Comparison of ENCODE assay signal across 9 cellular contexts in the genomic region with DNA sequence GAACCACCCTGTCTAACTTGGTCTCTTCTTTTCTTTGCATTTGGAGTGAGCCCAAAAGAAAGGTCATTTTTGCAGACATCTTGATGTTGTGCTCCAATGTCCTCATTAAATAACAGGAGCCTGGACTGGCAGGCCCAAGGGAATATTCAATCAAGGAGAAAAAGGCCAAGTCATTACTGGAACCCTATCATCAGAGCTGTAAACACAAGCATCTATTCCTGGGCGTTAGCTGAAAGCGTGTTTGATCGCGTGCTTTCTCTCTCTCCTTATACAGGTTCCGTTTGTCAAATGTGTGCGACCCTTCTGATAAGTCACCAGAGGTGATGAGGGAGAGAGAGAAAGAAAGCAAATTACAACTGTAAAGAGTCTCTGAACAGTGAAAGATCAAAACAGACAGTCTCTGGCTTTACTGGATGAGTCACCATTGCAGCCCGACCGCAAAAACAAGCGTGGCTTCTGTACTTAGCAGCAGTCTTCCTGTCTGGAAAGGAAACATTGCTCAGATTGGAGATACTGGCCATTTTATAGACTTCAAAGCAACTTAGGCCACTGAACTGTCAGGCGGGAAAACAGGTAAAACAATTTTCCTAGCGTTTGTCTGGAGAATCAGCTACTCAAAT. TPM values are rescaled to one million over a fixed set of nuclear protein-coding genes. Genes with fewer than 3 reads are reported as not detected.
DNase-seq lines count a peak whose midpoint lies in the region; ATAC-seq and TF ChIP-seq lines count a peak whose summit lies in the region.
"Had no signal": no experiment of that assay in that cellular context is flagged by ENCODE, and none has a peak within 500 bp of the region (broad histone marks: within the 10 kb centered on the region; RNA-seq: fewer than 3 reads in every experiment).

No MANE protein-coding gene starts in this region.

- no peak for TF ChIP-seq CTCF in omental fat pad (IDR thresholded peaks at IDR 0.05)
- TF ChIP-seq CTCF in thyroid gland (IDR thresholded peaks at IDR 0.05) = no peak

- DNase-seq in Right ventricle myocardium inferior (ENCODE audit: missing footprints) (peak; percentile 74), cardiac septum (ENCODE audit: low spot score) (no peak), HT-29 (ENCODE audit: low spot score) (peak; percentile 75), dermis blood vessel endothelial cell (peak; percentile 83), omental fat pad (ENCODE audit: low spot score) (no peak), thyroid gland (peak; percentile 12 to 13), COR-L47 (lab: John Stamatoyannopoulos, UW) (no peak)
- peak; percentile 88 for DNase-seq in activated CD4-positive, alpha-beta T cell treated with anti-CD3 and anti-CD28 coated beads for 36 hours

- H3K36me3 Mint-ChIP-seq in activated CD4-positive, alpha-beta T cell treated with anti-CD3 and anti-CD28 coated beads for 36 hours (ENCODE audit: low read depth) = peaks cover 6% of the 10 kb centered on the region

- CTCF ChIA-PET in activated CD4-positive, alpha-beta T cell treated with anti-CD3 and anti-CD28 coated beads for 36 hours (lab: Charles Lee) = interaction anchor here (0.9 to 2.4 kb wide), 4 partner anchors 9 to 1392 kb away, joined by 3 to 8 read pairs (median 3); no protein-coding TSS in a partner anchor

- TF ChIP-seq POLR2A in thyroid gland (IDR thresholded peaks at IDR 0.05) = no peak

- intact Hi-C loops in Right ventricle myocardium inferior (cut with DNase I) (no loop called here), cardiac septum (cut with DNase I) (no loop called here), thyroid gland (cut with DNase I) (no loop called here)
- intact Hi-C loops in activated CD4-positive, alpha-beta T cell treated with anti-CD3 and anti-CD28 coated beads for 36 hours (cut with DNase I, micrococcal nuclease) = loop anchor here (1.0 to 10.0 kb wide), 6 partner anchors 90 to 1995 kb away; a partner anchor contains a TSS

- peak overlapping the region; percentile 24 for H3K4me3 Mint-ChIP-seq in activated CD4-positive, alpha-beta T cell treated with anti-CD3 and anti-CD28 coated beads for 36 hours

- peak; percentile 76 for ATAC-seq in Right ventricle myocardium inferior
- peak; percentile 96 for ATAC-seq in activated CD4-positive, alpha-beta T cell treated with anti-CD3 and anti-CD28 coated beads for 36 hours
- ATAC-seq in omental fat pad (ENCODE audit: low FRiP score) = peak; percentile 51

- POLR2A ChIA-PET in activated CD4-positive, alpha-beta T cell treated with anti-CD3 and anti-CD28 coated beads for 36 hours (lab: Charles Lee) = no interaction called here

- H3K27ac Mint-ChIP-seq in activated CD4-positive, alpha-beta T cell treated with anti-CD3 and anti-CD28 coated beads for 36 hours = peak overlapping the region; percentile 58

- H3K4me1 Mint-ChIP-seq in activated CD4-positive, alpha-beta T cell treated with anti-CD3 and anti-CD28 coated beads for 36 hours = peaks cover 21% of the 10 kb centered on the region

- no peaks in the 10 kb centered on the region for H3K36me3 ChIP-seq in thyroid gland

- peaks cover 7% of the 10 kb centered on the region for H3K9me3 Mint-ChIP-seq in activated CD4-positive, alpha-beta T cell treated with anti-CD3 and anti-CD28 coated beads for 36 hours (ENCODE audit: low read depth)

- H3K27me3 ChIP-seq in thyroid gland = no peaks in the 10 kb centered on the region

- H3K27me3 Mint-ChIP-seq in activated CD4-positive, alpha-beta T cell treated with anti-CD3 and anti-CD28 coated beads for 36 hours = no peaks in the 10 kb centered on the region

- no peak overlapping the region for H3K27ac ChIP-seq in thyroid gland
- H3K27ac ChIP-seq: C4-2B had no signal

- WGBS in thyroid gland, 2 donors = 74% methylated on average over 11 of the region's 11 CpGs

- H3K9me3 ChIP-seq in thyroid gland = no peaks in the 10 kb centered on the region

- no peak overlapping the region for H3K4me3 ChIP-seq in thyroid gland (replicated peaks in 1 of 3)

- peaks cover 0 to 13% of the 10 kb centered on the region in 2 donors for H3K4me1 ChIP-seq in thyroid gland

RNA-seq across cellular contexts. Expression of a gene that starts 39.5 kb away (rescaled TPM):
- total RNA-seq in Right ventricle myocardium inferior = 3.3 TPM
- 2.2 TPM for total RNA-seq in cardiac septum
- 0.21 TPM in 1 of 2 replicates, not detected in the other for total RNA-seq in HT-29 (2014; rRNA removed; shearing (Covaris generic))
- total RNA-seq in activated CD4-positive, alpha-beta T cell treated with anti-CD3 and anti-CD28 coated beads for 36 hours = 10 to 100 TPM; 11.6 to 11.9 TPM
- total RNA-seq in dermis blood vessel endothelial cell = not detected in 2 replicates
- total RNA-seq in omental fat pad = 10 to 100 TPM in 3 of 4 donors, 1 to 10 TPM in 1; 7.1 to 18.3 (median 13.8) TPM
- 10 to 100 TPM in 1 of 4 donors, 1 to 10 TPM in 3; 2.0 to 10.5 (median 5.7) TPM for total RNA-seq in thyroid gland

Comparison
In these comparisons a context has a peak if more than half of its experiments do, and no peak if none do; other contexts are left out.
1. DNase-seq: peak in Right ventricle myocardium inferior (single experiment), HT-29 (single experiment), activated CD4-positive, alpha-beta T cell treated with anti-CD3 and anti-CD28 coated beads for 36 hours (single experiment), dermis blood vessel endothelial cell (single experiment) and thyroid gland (2 of 2); none in cardiac septum (single experiment), omental fat pad (single experiment) and COR-L47 (single experiment).
2. intact Hi-C loops: an anchor here in activated CD4-positive, alpha-beta T cell treated with anti-CD3 and anti-CD28 coated beads for 36 hours (1.0 to 10.0 kb wide); none called in Right ventricle myocardium inferior, cardiac septum and thyroid gland.
3. Peak in every context shown above with its lines, with median percentiles within 50 percentile points of each other: ATAC-seq.